ENCODE assay signal across 19 cellular contexts in the genomic region with DNA sequence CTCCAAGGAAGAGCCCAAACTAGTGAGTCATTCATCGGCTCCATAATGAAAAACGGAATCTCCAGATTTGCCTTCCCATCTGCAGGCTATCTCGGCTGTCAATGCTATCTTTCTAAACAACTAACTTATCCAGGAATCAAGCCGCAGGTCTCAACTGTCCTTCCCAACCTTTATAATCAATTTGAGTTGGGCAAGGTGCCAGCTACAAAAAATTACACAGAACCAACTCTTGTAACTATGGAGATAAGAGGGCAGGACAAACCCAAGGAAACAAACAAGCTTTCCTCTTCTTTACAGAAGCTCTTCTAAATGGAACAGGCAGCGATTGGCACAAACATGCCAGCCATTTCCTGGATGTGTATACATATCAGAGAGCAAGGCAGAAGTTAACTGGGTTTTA.
DNase-seq lines count a peak whose midpoint lies in the region; ATAC-seq lines count a peak whose summit lies in the region.
"Had no signal": no experiment of that assay in that cellular context is flagged by ENCODE, and none has a peak within 500 bp of the region (broad histone marks: within the 10 kb centered on the region; RNA-seq: fewer than 3 reads in every experiment).

No MANE protein-coding gene starts in this region.

- DNase-seq in M059J (ENCODE audit: low read depth), result peak; percentile 1
- DNase-seq in NCI-H146 treated with DMSO at 0.1 percent for 48 hours (lab: John Stamatoyannopoulos, UW; ENCODE audit: unreplicated experiment), result peak; percentile 44
- peak; percentile 22 for DNase-seq in SK-N-DZ (ENCODE audit: low spot score)
- DNase-seq in mucosa of gallbladder (ENCODE audit: low spot score), result peak; percentile 38
- no peak for DNase-seq in GDM1 (lab: John Stamatoyannopoulos, UW)
- DNase-seq: activated CD4-positive, alpha-beta T cell treated with anti-CD3 and anti-CD28 coated beads for 1 hour; GF-D8; H9; natural killer cell; NCI-H1930; posterior cingulate gyrus; stimulated activated CD4-positive, alpha-beta T cell treated with anti-CD3 and anti-CD28 coated beads, Interleukin-2, amount 100 ng/mL, for 24 hours; stimulated activated naive CD8-positive, alpha-beta T cell treated with anti-CD3 and anti-CD28 coated beads, Interleukin-15, Interleukin-2, amounts not matched to agents 100 U/mL and 50 U/mL, for 24 hours; T-helper 9 cell; trophoblast cell had no signal

- no peak for ATAC-seq in GM21717 (IDR thresholded peaks at IDR 0.05; ENCODE audit: unreplicated experiment)
- ATAC-seq in GM21515 (IDR thresholded peaks at IDR 0.05; ENCODE audit: unreplicated experiment), result no peak
- ATAC-seq: body of pancreas; GM12878; natural killer cell; stimulated activated naive CD8-positive, alpha-beta T cell treated with anti-CD3 and anti-CD28 coated beads, Interleukin-15, Interleukin-2, amounts not matched to agents 100 U/mL and 50 U/mL, for 24 hours had no signal
